Comparison of ENCODE assay signal across 22 cellular contexts in genomic region chr5:150313501-150313900, GRCh38. TPM values are rescaled to one million over a fixed set of nuclear protein-coding genes. Genes with fewer than 3 reads are reported as not detected.
"Had no signal": no experiment of that assay in that cellular context is flagged by ENCODE, and none has a peak within 500 bp of the region (broad histone marks: within the 10 kb centered on the region; RNA-seq: fewer than 3 reads in every experiment).

No MANE protein-coding gene starts in this region.

- H3K36me3 ChIP-seq: ascending aorta, breast epithelium, left ventricle myocardium inferior had no signal

- H3K9me3 ChIP-seq: ascending aorta, breast epithelium, left ventricle myocardium inferior, testis had no signal

- H3K27me3 Mint-ChIP-seq: type B pancreatic cell had no signal

- DNase-seq: activated CD4-positive, alpha-beta T cell treated with anti-CD3 and anti-CD28 coated beads, Interleukin-2, amount 50 U/mL, for 1 hour; activated CD4-positive, CD25-positive, alpha-beta regulatory T cell treated with anti-CD3 and anti-CD28 coated beads, Interleukin-2, amount 50 U/mL, for 72 hours; activated CD8-positive, alpha-beta memory T cell treated with anti-CD3 and anti-CD28 coated beads for 24 hours; activated CD8-positive, alpha-beta memory T cell treated with anti-CD3 and anti-CD28 coated beads, Interleukin-2, amount 50 U/mL, for 48 hours; activated effector memory CD4-positive, alpha-beta T cell treated with Interleukin-2 at 50 U/mL for 16 hours; activated naive CD4-positive, alpha-beta T cell treated with anti-CD3 and anti-CD28 coated beads, Interleukin-2, amount 50 U/mL, for 16 hours; activated T-cell treated with anti-CD3 and anti-CD28 coated beads, Interleukin-2, amount 50 U/mL, for 48 hours; erythroblast; left ventricle myocardium inferior; mammary epithelial cell; naive thymus-derived CD4-positive, alpha-beta T cell; stimulated activated CD4-positive, alpha-beta T cell treated with anti-CD3 and anti-CD28 coated beads, Interleukin-4, amount 100 ng/mL, for 4 hours; T-helper 9 cell; testis had no signal

- H3K9me3 Mint-ChIP-seq: naive thymus-derived CD4-positive, alpha-beta T cell; type B pancreatic cell had no signal

- H3K27ac ChIP-seq: ascending aorta, breast epithelium, coronary artery, left ventricle myocardium inferior, parathyroid adenoma, testis, VCaP had no signal

- H3K36me3 Mint-ChIP-seq: stimulated activated memory B cell treated with anti-CD40 and anti-IgM and Interleukin-4, amounts not matched to agents 10 μg/mL and 1 μg/mL and 100 μg/mL, for 72 hours; type B pancreatic cell had no signal

- ATAC-seq: naive thymus-derived CD4-positive, alpha-beta T cell; sciatic nerve; stimulated activated memory B cell treated with anti-CD40 and anti-IgM and Interleukin-4, amounts not matched to agents 10 μg/mL and 1 μg/mL and 100 μg/mL, for 72 hours had no signal

- H3K4me3 ChIP-seq: ascending aorta, breast epithelium, coronary artery, left ventricle myocardium inferior, testis had no signal

- H3K9ac ChIP-seq: parathyroid adenoma had no signal

- H3K4me1 ChIP-seq: ascending aorta, breast epithelium, left ventricle myocardium inferior, parathyroid adenoma, testis had no signal

- H3K4me1 Mint-ChIP-seq: stimulated activated memory B cell treated with anti-CD40 and anti-IgM and Interleukin-4, amounts not matched to agents 10 μg/mL and 1 μg/mL and 100 μg/mL, for 72 hours had no signal

- H3K27ac Mint-ChIP-seq: naive thymus-derived CD4-positive, alpha-beta T cell; stimulated activated memory B cell treated with anti-CD40 and anti-IgM and Interleukin-4, amounts not matched to agents 10 μg/mL and 1 μg/mL and 100 μg/mL, for 72 hours; type B pancreatic cell had no signal

- H3K4me3 Mint-ChIP-seq: naive thymus-derived CD4-positive, alpha-beta T cell; stimulated activated memory B cell treated with anti-CD40 and anti-IgM and Interleukin-4, amounts not matched to agents 10 μg/mL and 1 μg/mL and 100 μg/mL, for 72 hours; type B pancreatic cell had no signal

- H3K27me3 ChIP-seq: ascending aorta, breast epithelium, testis had no signal

- H2AFZ ChIP-seq: parathyroid adenoma had no signal

RNA-seq across cellular contexts. Expression of gene ARSI, which starts 10.8 kb away (rescaled TPM):
- total RNA-seq: ascending aorta had no signal
- polyA plus RNA-seq: naive thymus-derived CD4-positive, alpha-beta T cell had no signal

RNA-seq across cellular contexts. Expression of gene CAMK2A, which starts 23.9 kb away (rescaled TPM):
- total RNA-seq: ascending aorta; naive thymus-derived CD4-positive, alpha-beta T cell had no signal
- polyA plus RNA-seq: naive thymus-derived CD4-positive, alpha-beta T cell had no signal
